ENCODE assay signal across 13 cellular contexts in the genomic region with DNA sequence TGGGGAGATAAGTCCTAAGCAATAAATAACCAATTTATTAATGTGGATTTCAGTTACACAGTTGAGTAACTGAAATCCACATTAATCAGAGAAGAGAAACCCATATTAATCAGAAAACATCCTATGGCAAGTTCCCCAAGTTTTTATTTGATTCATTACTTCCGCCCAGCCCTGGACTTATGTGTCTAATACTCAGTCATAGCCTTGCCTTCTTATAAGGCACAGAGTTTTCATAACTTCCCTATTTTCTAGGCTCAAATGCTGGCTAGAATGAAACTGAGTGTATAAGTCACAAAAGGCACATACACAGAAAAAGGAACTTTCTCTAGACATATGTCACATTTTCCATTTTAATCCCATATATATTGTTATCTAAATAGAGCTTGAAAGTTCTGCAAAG. TPM values are rescaled to one million over a fixed set of nuclear protein-coding genes. Genes with fewer than 3 reads are reported as not detected.
A peak's percentile ranks its signal among the peaks of the same experiment; 100 is the strongest.
DNase-seq lines count a peak whose midpoint lies in the region; ATAC-seq and TF ChIP-seq lines count a peak whose summit lies in the region.
"Had no signal": no experiment of that assay in that cellular context is flagged by ENCODE, and none has a peak within 500 bp of the region (broad histone marks: within the 10 kb centered on the region; RNA-seq: fewer than 3 reads in every experiment).

No MANE protein-coding gene starts in this region.

- no peak for TF ChIP-seq POLR2A in testis (IDR thresholded peaks at IDR 0.05)

- ATAC-seq in GM19372 (IDR thresholded peaks at IDR 0.05; ENCODE audit: low read depth, unreplicated experiment) (peak; percentile 91), HG03565 (IDR thresholded peaks at IDR 0.05; ENCODE audit: unreplicated experiment) (peak; percentile 79)
- ATAC-seq: PC-3 had no signal

- no peaks in the 10 kb centered on the region for H3K27me3 ChIP-seq in testis
- H3K27me3 ChIP-seq in tibial artery: no peaks in the 10 kb centered on the region

- H3K4me3 Mint-ChIP-seq in dendritic cell treated with granulocyte-macrophage colony-stimulating factor and Interleukin-4, amounts not matched to agents 40 ng/mL and 50 ng/mL, for 4 days: no peak overlapping the region
- H3K4me3 Mint-ChIP-seq in Calu3 (ENCODE audit: low read depth, unreplicated experiment): no peak overlapping the region

- H3K27ac ChIP-seq in testis (no peak overlapping the region), tibial artery (no peak overlapping the region)
- H3K27ac ChIP-seq: WERI-Rb-1 had no signal

- H3K27ac Mint-ChIP-seq in dendritic cell treated with granulocyte-macrophage colony-stimulating factor and Interleukin-4, amounts not matched to agents 40 ng/mL and 50 ng/mL, for 4 days: peak overlapping the region; percentile 67
- H3K27ac Mint-ChIP-seq in Calu3 (ENCODE audit: unreplicated experiment): no peak overlapping the region

- WGBS in testis, 2 donors: 90 to 92% methylated on average over 1 of the region's 1 CpG

- H3K4me1 ChIP-seq in testis (no peaks in the 10 kb centered on the region), tibial artery (peaks cover 0 to under 1% (median 0%) of the 10 kb centered on the region in 4 donors)

- peaks cover 31% of the 10 kb centered on the region for H3K4me1 Mint-ChIP-seq in dendritic cell treated with granulocyte-macrophage colony-stimulating factor and Interleukin-4, amounts not matched to agents 40 ng/mL and 50 ng/mL, for 4 days (ENCODE audit: low read depth)
- no peaks in the 10 kb centered on the region for H3K4me1 Mint-ChIP-seq in Calu3 (ENCODE audit: low read depth, unreplicated experiment)

- H3K4me3 ChIP-seq in testis (no peak overlapping the region), tibial artery (no peak overlapping the region)

- no peak for TF ChIP-seq CTCF in GM10248 (IDR thresholded peaks at IDR 0.05; ENCODE audit: control extremely low read depth, extremely low read depth, low read depth, missing control alignments)
- no peak for TF ChIP-seq CTCF in Calu3 (IDR thresholded peaks at IDR 0.05; ENCODE audit: unreplicated experiment)
- no peak for TF ChIP-seq CTCF in testis (IDR thresholded peaks at IDR 0.05)
- no peak for TF ChIP-seq CTCF in tibial artery (IDR thresholded peaks at IDR 0.05)

- peak; percentile 23 for DNase-seq in GM10248 (ENCODE audit: extremely low spot score)
- no peak for DNase-seq in Calu3
- DNase-seq in testis: no peak
- DNase-seq in GM03348 (ENCODE audit: low spot score): no peak
- DNase-seq in tibial artery: no peak
- DNase-seq: activated naive CD4-positive, alpha-beta T cell treated with anti-CD3 and anti-CD28 coated beads, Interleukin-2, amount 50 U/mL, for 16 hours; hippocampal formation; NCI-H1092 treated with DMSO at 0.1 percent for 48 hours; PC-3; WERI-Rb-1 had no signal

- H3K9me3 ChIP-seq in testis: no peaks in the 10 kb centered on the region
- H3K9me3 ChIP-seq in tibial artery: no peaks in the 10 kb centered on the region

- no peaks in the 10 kb centered on the region for H3K36me3 ChIP-seq in testis (ENCODE audit: low read depth, missing control alignments)
- H3K36me3 ChIP-seq in tibial artery: peaks cover 17 to 28% (median 21%) of the 10 kb centered on the region in 3 donors
- H3K36me3 ChIP-seq: WERI-Rb-1 had no signal

- POLR2A ChIA-PET in GM10248 (lab: Yijun Ruan, JAX): no interaction called here

- BruUV-seq in Calu3 (replicated peaks; lab: Mats Ljungman, UMichigan): no TSS peak

- CTCF ChIA-PET in GM10248 (lab: Yijun Ruan, JAX): interaction anchor here (0.9 to 1.6 kb wide), 4 partner anchors 8 to 12 kb away, joined by 3 to 4 read pairs (median 4); no protein-coding TSS in a partner anchor
- CTCF ChIA-PET in Calu3 (lab: Charles Lee): no interaction called here

- H3K9me3 Mint-ChIP-seq in dendritic cell treated with granulocyte-macrophage colony-stimulating factor and Interleukin-4, amounts not matched to agents 40 ng/mL and 50 ng/mL, for 4 days: no peaks in the 10 kb centered on the region
- H3K9me3 Mint-ChIP-seq in Calu3 (ENCODE audit: low read depth, unreplicated experiment): no peaks in the 10 kb centered on the region

- H3K36me3 Mint-ChIP-seq in dendritic cell treated with granulocyte-macrophage colony-stimulating factor and Interleukin-4, amounts not matched to agents 40 ng/mL and 50 ng/mL, for 4 days (ENCODE audit: low read depth): peaks cover 56% of the 10 kb centered on the region
- H3K36me3 Mint-ChIP-seq in Calu3 (ENCODE audit: insufficient read depth, unreplicated experiment): peaks cover 17% of the 10 kb centered on the region

- intact Hi-C loops in dendritic cell treated with granulocyte-macrophage colony-stimulating factor and Interleukin-4, amounts not matched to agents 40 ng/mL and 50 ng/mL, for 4 days (cut with micrococcal nuclease): loop anchor here (2.0 kb wide), 1 partner anchor 27 kb away; no protein-coding TSS in a partner anchor
- intact Hi-C loops in Calu3 (cut with micrococcal nuclease; ENCODE audit: unreplicated experiment): no loop called here
- intact Hi-C loops in testis (cut with DNase I; ENCODE audit: low total_unique reads): no loop called here
- intact Hi-C loops in tibial artery (cut with DNase I; ENCODE audit: low total_unique reads): no loop called here

- H3K27me3 Mint-ChIP-seq in dendritic cell treated with granulocyte-macrophage colony-stimulating factor and Interleukin-4, amounts not matched to agents 40 ng/mL and 50 ng/mL, for 4 days: no peaks in the 10 kb centered on the region
- H3K27me3 Mint-ChIP-seq in Calu3 (ENCODE audit: unreplicated experiment): no peaks in the 10 kb centered on the region

RNA-seq across cellular contexts. Expression of a gene that starts 28.8 kb away (rescaled TPM):
- total RNA-seq in Calu3 (2022) (174 and 216 TPM in 2 replicates), testis (10 to 100 TPM; 43.5 to 49.9 TPM)
- 129 TPM for polyA plus RNA-seq in testis (ENCODE audit: insufficient read depth, low read depth, low replicate concordance)
